ENCODE assay signal across 1 cellular context in genomic region chr15:66390670-66391069, GRCh38.
A peak's percentile ranks its signal among the peaks of the same experiment; 100 is the strongest.
TF ChIP-seq lines count a peak whose summit lies in the region.

No MANE protein-coding gene starts in this region.

TF ChIP-seq in GM12878, 131 proteins besides CTCF, POLR2A, EP300 and RAD21 (continued from another document and continues in another):
- TF ChIP-seq EZH2 (IDR thresholded peaks at IDR 0.05; ENCODE audit: borderline replicate concordance, control insufficient read depth, low read depth, low read length) (no peak), YY1 (IDR thresholded peaks at IDR 0.05; ENCODE audit: low read depth, low read length) (no peak), YBX1 (IDR thresholded peaks at IDR 0.05) (no peak), ZZZ3 (IDR thresholded peaks at IDR 0.05; ENCODE audit: control insufficient read depth, insufficient read length, low read depth) (no peak), SREBF2 (IDR thresholded peaks at IDR 0.05; ENCODE audit: low read length) (no peak), FOS (IDR thresholded peaks at IDR 0.05; ENCODE audit: borderline replicate concordance, extremely low read depth, insufficient read length) (no peak), FOXM1 (IDR thresholded peaks at IDR 0.05; ENCODE audit: low read depth, low read length) (peak; percentile 70; the same call in 1 of the 2 replicates), CREB1 (IDR thresholded peaks at IDR 0.05; ENCODE audit: low read depth) (peak; percentile 69; the same call in 1 of the 2 replicates), SMAD5 (IDR thresholded peaks at IDR 0.05; ENCODE audit: low read depth) (no peak), RELB (IDR thresholded peaks at IDR 0.05; ENCODE audit: low read depth) (peak; percentile 89), SP1 (IDR thresholded peaks at IDR 0.05; ENCODE audit: low read depth, low read length) (peak; percentile 50), E2F4 (IDR thresholded peaks at IDR 0.05; ENCODE audit: low read depth, low read length) (no peak), BRCA1 (IDR thresholded peaks at IDR 0.05; ENCODE audit: low read depth, low read length) (no peak), ZNF622 (IDR thresholded peaks at IDR 0.05) (no peak), ZNF274 (IDR thresholded peaks at IDR 0.05; ENCODE audit: insufficient read depth, insufficient read length) (no peak), MLLT1 (IDR thresholded peaks at IDR 0.05) (peak; percentile 47; the same call in 1 of the 2 replicates), STAT1 (conservative IDR thresholded peaks at IDR 0.05) (no peak), BHLHE40 (IDR thresholded peaks at IDR 0.05; ENCODE audit: borderline replicate concordance in 1 of 2, low read depth in 2 of 2, low read length in 1 of 2) (peak; percentile 59 to 68), POLR2AphosphoS2 (IDR thresholded peaks at IDR 0.05; ENCODE audit: low read depth, low read length) (no peak), CREM (IDR thresholded peaks at IDR 0.05; ENCODE audit: low read depth) (peak; percentile 80), SPI1 (IDR thresholded peaks at IDR 0.05; ENCODE audit: borderline replicate concordance, insufficient read depth, low read depth, low read length) (peak; percentile 96), MAX (IDR thresholded peaks at IDR 0.05; ENCODE audit: low read depth, low read length) (no peak), NFXL1 (IDR thresholded peaks at IDR 0.05; ENCODE audit: borderline replicate concordance) (no peak), MEF2A (IDR thresholded peaks at IDR 0.05; ENCODE audit: insufficient read depth, low read depth, low read length) (0 out of 2 replicates have a peak, but pooled peaks have one; percentile 36), CEBPB (IDR thresholded peaks at IDR 0.05; ENCODE audit: borderline replicate concordance in 1 of 2, low read depth in 2 of 2, low read length in 2 of 2) (peak in 1 of 2 experiments; percentile 81; a peak in 1 of 4 replicates), TBL1XR1 (IDR thresholded peaks at IDR 0.05; ENCODE audit: low read depth, low read length) (peak; percentile 71; the same call in 1 of the 2 replicates), MTA3 (IDR thresholded peaks at IDR 0.05; ENCODE audit: borderline replicate concordance, low read length) (peak; percentile 77; the same call in 1 of the 2 replicates), ESRRA (IDR thresholded peaks at IDR 0.05; ENCODE audit: low read length) (no peak), ZNF24 (IDR thresholded peaks at IDR 0.05) (0 out of 2 replicates have a peak, but pooled peaks have one; percentile 17), SREBF1 (IDR thresholded peaks at IDR 0.05; ENCODE audit: low read length) (no peak), SMARCA5 (IDR thresholded peaks at IDR 0.05) (no peak), STAT3 (IDR thresholded peaks at IDR 0.05; ENCODE audit: low read depth, low read length) (no peak), IRF4 (IDR thresholded peaks at IDR 0.05; ENCODE audit: low read depth, low read length) (peak; percentile 96), POU2F2 (IDR thresholded peaks at IDR 0.05; ENCODE audit: borderline replicate concordance, low read depth, low read length) (peak; percentile 90), ATF7 (IDR thresholded peaks at IDR 0.05; ENCODE audit: low read depth) (peak; percentile 36; the same call in 1 of the 2 replicates), PKNOX1 (IDR thresholded peaks at IDR 0.05) (peak; percentile 39), JUNB (IDR thresholded peaks at IDR 0.05) (peak; percentile 75), ZNF207 (IDR thresholded peaks at IDR 0.05; ENCODE audit: borderline replicate concordance) (no peak), SIN3A (IDR thresholded peaks at IDR 0.05; ENCODE audit: low read depth, low read length) (no peak), PRDM15 (CRISPR knock-in tag; IDR thresholded peaks at IDR 0.05) (no peak), NR2C1 (IDR thresholded peaks at IDR 0.05) (no peak), MYC (IDR thresholded peaks at IDR 0.05; ENCODE audit: insufficient read depth, insufficient read length, insufficient replicate concordance, low read length, severe bottlenecking) (no peak), CHD1 (IDR thresholded peaks at IDR 0.05; ENCODE audit: low read depth, low read length) (no peak), ATF3 (IDR thresholded peaks at IDR 0.05; ENCODE audit: borderline replicate concordance, extremely low read depth, low read depth, low read length) (no peak), SKIL (IDR thresholded peaks at IDR 0.05; ENCODE audit: low read depth, poor library complexity, severe bottlenecking) (no peak), WRNIP1 (IDR thresholded peaks at IDR 0.05; ENCODE audit: borderline replicate concordance, low read depth, low read length) (no peak), SMC3 (IDR thresholded peaks at IDR 0.05; ENCODE audit: borderline replicate concordance, low read length) (no peak), ZSCAN29 (IDR thresholded peaks at IDR 0.05) (no peak), DPF2 (IDR thresholded peaks at IDR 0.05) (peak; percentile 86), MXI1 (IDR thresholded peaks at IDR 0.05; ENCODE audit: low read depth, low read length) (0 out of 2 replicates have a peak, but pooled peaks have one; percentile 26), MYB (IDR thresholded peaks at IDR 0.05; ENCODE audit: borderline replicate concordance, low read depth, low read length) (no peak), TAF1 (IDR thresholded peaks at IDR 0.05; ENCODE audit: borderline replicate concordance, low read depth, low read length) (0 out of 2 replicates have a peak, but pooled peaks have one; percentile 29), NFIC (IDR thresholded peaks at IDR 0.05; ENCODE audit: low read depth, low read length) (peak; percentile 94), IKZF1 (conservative IDR thresholded peaks at IDR 0.05) (peak; percentile 96), KAT2A (conservative IDR thresholded peaks at IDR 0.05; ENCODE audit: control insufficient read depth, low read depth, low read length) (no peak), TARDBP (IDR thresholded peaks at IDR 0.05; ENCODE audit: borderline replicate concordance) (no peak), SIX5 (IDR thresholded peaks at IDR 0.05; ENCODE audit: low read depth, low read length, severe bottlenecking) (no peak), CBFB (IDR thresholded peaks at IDR 0.05; ENCODE audit: low read depth) (peak; percentile 86)
